ENCODE assay signal across 19 cellular contexts in the genomic region with DNA sequence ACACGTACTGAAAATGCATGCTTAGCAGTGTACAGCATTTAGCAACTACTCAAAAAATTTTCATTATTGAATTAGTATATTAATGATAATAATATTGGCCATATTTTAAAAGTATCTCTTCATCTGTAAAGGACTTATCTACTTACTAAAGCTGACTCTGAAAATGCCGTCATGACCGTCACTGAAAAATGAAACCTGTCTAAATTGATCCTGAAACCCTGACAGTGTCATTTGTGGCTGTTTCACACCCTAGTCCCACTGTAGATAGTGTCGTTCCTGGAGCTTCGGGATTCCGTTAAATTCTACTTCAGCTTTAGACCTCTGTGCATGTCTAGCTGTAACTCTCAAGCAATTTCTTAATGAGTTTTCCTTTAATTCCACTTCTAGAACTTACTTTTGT. TPM values are rescaled to one million over a fixed set of nuclear protein-coding genes. Genes with fewer than 3 reads are reported as not detected.
DNase-seq lines count a peak whose midpoint lies in the region; ATAC-seq and FAIRE-seq lines count a peak whose summit lies in the region.
"Had no signal": no experiment of that assay in that cellular context is flagged by ENCODE, and none has a peak within 500 bp of the region (broad histone marks: within the 10 kb centered on the region; RNA-seq: fewer than 3 reads in every experiment).

No MANE protein-coding gene starts in this region.

- no peaks in the 10 kb centered on the region for H3K9me3 Mint-ChIP-seq in naive thymus-derived CD8-positive, alpha-beta T cell

- ATAC-seq in GM18861 (IDR thresholded peaks at IDR 0.05; ENCODE audit: unreplicated experiment) = peak; percentile 52
- ATAC-seq in GM21367 (IDR thresholded peaks at IDR 0.05; ENCODE audit: unreplicated experiment) = peak; percentile 73
- peak; percentile 53 for ATAC-seq in HG02973 (IDR thresholded peaks at IDR 0.05; ENCODE audit: unreplicated experiment)
- no peak for ATAC-seq in HG03521 (IDR thresholded peaks at IDR 0.05; ENCODE audit: unreplicated experiment)
- no peak for ATAC-seq in naive thymus-derived CD8-positive, alpha-beta T cell
- ATAC-seq: left cardiac atrium, SK-N-SH treated with all-trans-retinoic acid at 6 μM for 48 hours had no signal

- peaks cover 14 to 35% (median 30%) of the 10 kb centered on the region in 4 donors for H3K4me1 Mint-ChIP-seq in naive thymus-derived CD8-positive, alpha-beta T cell

- H3K4me3 Mint-ChIP-seq in naive thymus-derived CD8-positive, alpha-beta T cell = no peak overlapping the region

- H3K27ac Mint-ChIP-seq in naive thymus-derived CD8-positive, alpha-beta T cell = no peak overlapping the region

- FAIRE-seq in RCC 7860 (lab: Jason Lieb, UNC) (no peak), frontal cortex (lab: Jason Lieb, UNC) (no peak)
- FAIRE-seq: TTC549 had no signal

- H3K36me3 Mint-ChIP-seq in naive thymus-derived CD8-positive, alpha-beta T cell = no peaks in the 10 kb centered on the region

- POLR2A ChIA-PET in naive thymus-derived CD8-positive, alpha-beta T cell (lab: Charles Lee) = interaction anchor here (1.2 kb wide), 1 partner anchor 21 kb away, joined by 4 read pairs; no protein-coding TSS in a partner anchor

- DNase-seq in RCC 7860 (ENCODE audit: low spot score) = peak; percentile 2
- DNase-seq in naive thymus-derived CD8-positive, alpha-beta T cell = no peak
- no peak for DNase-seq in frontal cortex (ENCODE audit: low spot score in 2 of 2)
- DNase-seq in DMS 273 (lab: John Stamatoyannopoulos, UW; ENCODE audit: unreplicated experiment) = no peak
- DNase-seq: caudate nucleus; left cardiac atrium; NCI-H1694; NCI-H510A treated with DMSO at 0.1 percent for 48 hours; PC-9; sigmoid colon; stimulated activated CD4-positive, alpha-beta T cell treated with anti-CD3 and anti-CD28 coated beads, Interleukin-4, amount 100 ng/mL, for 1 hour; stimulated activated CD8-positive, alpha-beta memory T cell treated with anti-CD3 and anti-CD28 coated beads, Interleukin-4, amount 100 ng/mL, for 48 hours; testis had no signal

- no peaks in the 10 kb centered on the region for H3K27me3 Mint-ChIP-seq in naive thymus-derived CD8-positive, alpha-beta T cell

RNA-seq across cellular contexts. Expression of gene EZH2, which starts 35.8 kb away (rescaled TPM):
- total RNA-seq in naive thymus-derived CD8-positive, alpha-beta T cell = 1 to 10 TPM; 9.2 to 9.8 TPM
- 1 to 10 TPM; 1.1 to 2.8 (median 1.3) TPM for polyA plus RNA-seq in naive thymus-derived CD8-positive, alpha-beta T cell
- 38.7 TPM for total RNA-seq in frontal cortex

Comparison
In these comparisons a context has a peak if more than half of its experiments do, and no peak if none do; other contexts are left out.
1. ATAC-seq: peak in GM18861 (single experiment), GM21367 (single experiment) and HG02973 (single experiment); none in HG03521 (single experiment) and naive thymus-derived CD8-positive, alpha-beta T cell (0 of 2).